Comparison of ENCODE assay signal across 28 cellular contexts in genomic region chr2:138235041-138235440, GRCh38.
"Had no signal": no experiment of that assay in that cellular context is flagged by ENCODE, and none has a peak within 500 bp of the region (broad histone marks: within the 10 kb centered on the region; RNA-seq: fewer than 3 reads in every experiment).

No MANE protein-coding gene starts in this region.

- H3K27ac Mint-ChIP-seq: activated CD4-positive, alpha-beta memory T cell treated with anti-CD3 and anti-CD28 coated beads, Interleukin-2, amount 10 ng/mL, durations not matched to agents 7 days and 5 days; activated CD4-positive, alpha-beta T cell treated with anti-CD3 and anti-CD28 coated beads for 36 hours; activated naive CD4-positive, alpha-beta T cell treated with anti-CD3 and anti-CD28 coated beads, Interleukin-2, amount 10 ng/mL, durations not matched to agents 7 days and 5 days; activated naive CD8-positive, alpha-beta T cell treated with anti-CD3 and anti-CD28 coated beads for 36 hours; activated T-helper 17 cell treated with anti-CD3 and anti-CD28 coated beads, Interleukin-2, amount 50 U/mL, for 72 hours; T-cell had no signal

- H3K27me3 Mint-ChIP-seq: activated CD4-positive, alpha-beta memory T cell treated with anti-CD3 and anti-CD28 coated beads, Interleukin-2, amount 10 ng/mL, durations not matched to agents 7 days and 5 days; activated naive CD4-positive, alpha-beta T cell treated with anti-CD3 and anti-CD28 coated beads, Interleukin-2, amount 10 ng/mL, durations not matched to agents 7 days and 5 days; activated naive CD8-positive, alpha-beta T cell treated with anti-CD3 and anti-CD28 coated beads for 36 hours; T-cell had no signal

- H3K4me3 Mint-ChIP-seq: activated CD4-positive, alpha-beta memory T cell treated with anti-CD3 and anti-CD28 coated beads, Interleukin-2, amount 10 ng/mL, durations not matched to agents 7 days and 5 days; activated CD4-positive, alpha-beta T cell treated with anti-CD3 and anti-CD28 coated beads for 36 hours; activated naive CD4-positive, alpha-beta T cell treated with anti-CD3 and anti-CD28 coated beads, Interleukin-2, amount 10 ng/mL, durations not matched to agents 7 days and 5 days; activated naive CD8-positive, alpha-beta T cell treated with anti-CD3 and anti-CD28 coated beads for 36 hours; activated T-helper 17 cell treated with anti-CD3 and anti-CD28 coated beads, Interleukin-2, amount 50 U/mL, for 72 hours; T-cell had no signal

- ATAC-seq: activated CD4-positive, alpha-beta T cell treated with anti-CD3 and anti-CD28 coated beads for 36 hours; activated T-helper 17 cell treated with anti-CD3 and anti-CD28 coated beads, Interleukin-2, amount 50 U/mL, for 72 hours; Panc1; Right ventricle myocardium inferior; T-cell had no signal

- H3K36me3 ChIP-seq: brain microvascular endothelial cell, cardiac muscle cell had no signal

- H3K27ac ChIP-seq: brain microvascular endothelial cell, cardiac muscle cell, SK-N-MC, VCaP had no signal

- H3K27me3 ChIP-seq: brain microvascular endothelial cell, cardiac muscle cell had no signal

- H3K4me1 Mint-ChIP-seq: activated CD4-positive, alpha-beta memory T cell treated with anti-CD3 and anti-CD28 coated beads, Interleukin-2, amount 10 ng/mL, durations not matched to agents 7 days and 5 days; activated CD4-positive, alpha-beta T cell treated with anti-CD3 and anti-CD28 coated beads for 36 hours; activated naive CD4-positive, alpha-beta T cell treated with anti-CD3 and anti-CD28 coated beads, Interleukin-2, amount 10 ng/mL, durations not matched to agents 7 days and 5 days; activated T-helper 17 cell treated with anti-CD3 and anti-CD28 coated beads, Interleukin-2, amount 50 U/mL, for 72 hours; T-cell had no signal

- H3K9me3 Mint-ChIP-seq: activated CD4-positive, alpha-beta memory T cell treated with anti-CD3 and anti-CD28 coated beads, Interleukin-2, amount 10 ng/mL, durations not matched to agents 7 days and 5 days; activated naive CD4-positive, alpha-beta T cell treated with anti-CD3 and anti-CD28 coated beads, Interleukin-2, amount 10 ng/mL, durations not matched to agents 7 days and 5 days; activated naive CD8-positive, alpha-beta T cell treated with anti-CD3 and anti-CD28 coated beads for 36 hours had no signal

- H3K36me3 Mint-ChIP-seq: activated naive CD4-positive, alpha-beta T cell treated with anti-CD3 and anti-CD28 coated beads, Interleukin-2, amount 10 ng/mL, durations not matched to agents 7 days and 5 days; activated naive CD8-positive, alpha-beta T cell treated with anti-CD3 and anti-CD28 coated beads for 36 hours; T-cell had no signal

- H3K4me3 ChIP-seq: cardiac muscle cell, SK-N-MC had no signal

- DNase-seq: activated CD4-positive, alpha-beta memory T cell treated with anti-CD3 and anti-CD28 coated beads, Interleukin-2, amount 10 ng/mL, durations not matched to agents 7 days and 5 days; activated CD4-positive, alpha-beta T cell treated with anti-CD3 and anti-CD28 coated beads for 36 hours; activated CD4-positive, alpha-beta T cell treated with anti-CD3 and anti-CD28 coated beads, Interleukin-2, amount 50 U/mL, for 1 hour; activated gamma-delta T cell treated with Interleukin-2 at 50 U/mL for 16 hours; activated naive CD4-positive, alpha-beta T cell treated with anti-CD3 and anti-CD28 coated beads, Interleukin-2, amount 10 ng/mL, durations not matched to agents 7 days and 5 days; activated naive CD8-positive, alpha-beta T cell treated with anti-CD3 and anti-CD28 coated beads for 36 hours; activated T-cell treated with anti-CD3 and anti-CD28 coated beads for 4 hours; activated T-cell treated with anti-CD3 and anti-CD28 coated beads, Interleukin-2, amount 50 U/mL, for 48 hours; brain microvascular endothelial cell; cerebellar nuclear complex; Karpas-422; MM.1S; NCI-H1105 treated with DMSO at 0.1 percent for 48 hours; NCI-H1436 treated with DMSO at 0.1 percent for 48 hours; NCI-H187; NCI-H2081; NCI-H2171; NCI-H226; NCI-H526 treated with DMSO at 0.1 percent for 48 hours; NCI-H82; RPMI8226; T-cell had no signal
